24 cellular contexts compared by ENCODE assay signal in the genomic region with DNA sequence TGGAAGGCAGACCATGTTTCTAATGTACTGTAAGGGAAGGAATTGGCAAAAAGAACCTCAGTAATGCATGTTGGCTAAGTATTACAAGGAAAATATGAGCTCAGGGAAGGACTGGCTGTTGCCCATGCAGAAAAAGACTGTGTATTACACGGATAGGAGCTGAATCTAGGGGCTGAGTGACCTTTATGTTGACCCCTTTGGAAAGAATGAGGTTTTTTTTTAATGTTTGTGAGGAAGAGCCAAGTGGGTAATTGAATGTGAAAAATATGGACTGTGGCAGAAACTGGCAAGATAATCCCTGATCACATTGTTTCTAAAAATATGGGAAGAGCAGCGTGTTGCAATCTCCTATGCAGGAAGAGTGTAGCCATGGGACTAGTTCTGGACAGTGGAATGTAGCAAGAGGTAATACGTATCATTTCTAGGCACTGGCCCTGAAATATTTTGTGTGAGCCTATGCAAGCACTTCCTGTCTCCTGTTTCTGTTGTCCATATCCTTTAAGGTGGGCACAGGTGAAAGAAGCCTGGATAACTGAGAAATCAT.
"Had no signal": no experiment of that assay in that cellular context is flagged by ENCODE, and none has a peak within 500 bp of the region (broad histone marks: within the 10 kb centered on the region; RNA-seq: fewer than 3 reads in every experiment).

No MANE protein-coding gene starts in this region.

- H3K4me3 ChIP-seq: cardiac muscle cell, K562 had no signal

- DNase-seq: activated CD4-positive, alpha-beta T cell treated with anti-CD3 and anti-CD28 coated beads for 36 hours; activated CD8-positive, alpha-beta T cell treated with anti-CD3 and anti-CD28 coated beads, Interleukin-2, amount 10 ng/mL, durations not matched to agents 7 days and 5 days; activated effector memory CD4-positive, alpha-beta T cell treated with Interleukin-2 at 50 U/mL for 16 hours; activated naive CD4-positive, alpha-beta T cell treated with Interleukin-2 at 50 U/mL for 16 hours; activated naive CD8-positive, alpha-beta T cell treated with anti-CD3 and anti-CD28 coated beads, Interleukin-2, amount 50 U/mL, for 24 hours; activated T-cell treated with anti-CD3 and anti-CD28 coated beads, Interleukin-2, amount 50 U/mL, for 24 hours; brain microvascular endothelial cell; Karpas-422; NCI-H1048; NCI-H1694; NCI-H2029; NCI-H2107; NCI-H2171 treated with DMSO at 0.1 percent for 48 hours; NCI-H226; NCI-H526; NCI-H774; NK-92 treated with Interleukin-12 subunit alpha and Interleukin-12 subunit beta, amount 100 ng/mL, for 24 hours; OCI-M1; RPMI8226; SK-N-SH; T-helper 1 cell; WERI-Rb-1 had no signal
